ENCODE assay signal across 26 cellular contexts in the genomic region with DNA sequence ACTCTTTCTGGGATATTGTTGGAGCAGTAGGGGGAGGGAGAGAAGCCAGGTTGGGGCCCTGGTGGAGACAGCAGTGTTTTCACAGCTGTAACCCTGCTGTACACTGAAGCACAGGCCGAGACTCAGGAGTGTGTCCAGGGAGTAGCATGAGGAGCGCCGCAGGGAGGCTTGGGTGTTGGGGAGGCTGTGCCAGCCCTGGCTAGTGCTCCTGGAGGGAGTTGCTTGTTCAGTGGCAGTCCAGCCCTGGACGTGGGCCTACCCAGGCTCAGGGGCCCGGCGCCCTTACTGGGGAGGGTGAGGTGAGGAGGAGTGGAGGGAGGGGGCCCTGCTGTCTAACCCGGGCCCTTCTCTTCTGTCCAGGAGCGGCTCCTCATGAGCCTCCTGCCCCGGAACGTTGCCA. TPM values are rescaled to one million over a fixed set of nuclear protein-coding genes. Genes with fewer than 3 reads are reported as not detected.
"Had no signal": no experiment of that assay in that cellular context is flagged by ENCODE, and none has a peak within 500 bp of the region (broad histone marks: within the 10 kb centered on the region; RNA-seq: fewer than 3 reads in every experiment).

No MANE protein-coding gene starts in this region.

- H3K36me3 ChIP-seq: breast epithelium, colonic mucosa, gastroesophageal sphincter, spleen had no signal

- H3K27ac Mint-ChIP-seq: activated CD4-positive, alpha-beta memory T cell treated with anti-CD3 and anti-CD28 coated beads, Interleukin-2, amount 10 ng/mL, durations not matched to agents 7 days and 5 days; activated CD4-positive, alpha-beta T cell treated with anti-CD3 and anti-CD28 coated beads, Interleukin-2, amount 10 ng/mL, durations not matched to agents 24 days and 14 days; activated naive CD4-positive, alpha-beta T cell treated with anti-CD3 and anti-CD28 coated beads for 36 hours; activated naive CD8-positive, alpha-beta T cell treated with anti-CD3 and anti-CD28 coated beads, Interleukin-2, amount 10 ng/mL, durations not matched to agents 7 days and 5 days; endodermal cell; natural killer cell; T-helper 17 cell had no signal

- H3K9me3 ChIP-seq: colonic mucosa, testis had no signal

- DNase-seq: activated CD4-positive, alpha-beta memory T cell treated with anti-CD3 and anti-CD28 coated beads, Interleukin-2, amount 10 ng/mL, durations not matched to agents 7 days and 5 days; activated CD4-positive, alpha-beta T cell treated with anti-CD3 and anti-CD28 coated beads, Interleukin-2, amount 10 ng/mL, durations not matched to agents 24 days and 14 days; activated effector memory CD4-positive, alpha-beta T cell treated with Interleukin-2 at 50 U/mL for 16 hours; activated naive CD4-positive, alpha-beta T cell treated with anti-CD3 and anti-CD28 coated beads for 36 hours; activated naive CD8-positive, alpha-beta T cell treated with anti-CD3 and anti-CD28 coated beads, Interleukin-2, amount 10 ng/mL, durations not matched to agents 7 days and 5 days; activated T-cell treated with anti-CD3 and anti-CD28 coated beads, Interleukin-2, amount 50 U/mL, for 4 hours; amniotic stem cell; colonic mucosa; endodermal cell; hypothalamus; left cardiac atrium; mesendoderm; natural killer cell; nucleus accumbens; posterior cingulate gyrus; spleen; stimulated activated CD4-positive, alpha-beta T cell treated with anti-CD3 and anti-CD28 coated beads, Interleukin-4, amount 100 ng/mL, for 1 hour; stimulated activated naive CD4-positive, alpha-beta T cell; T-helper 17 cell; testis; trophoblast cell had no signal

- H3K4me3 Mint-ChIP-seq: activated CD4-positive, alpha-beta memory T cell treated with anti-CD3 and anti-CD28 coated beads, Interleukin-2, amount 10 ng/mL, durations not matched to agents 7 days and 5 days; activated CD4-positive, alpha-beta T cell treated with anti-CD3 and anti-CD28 coated beads, Interleukin-2, amount 10 ng/mL, durations not matched to agents 24 days and 14 days; activated naive CD4-positive, alpha-beta T cell treated with anti-CD3 and anti-CD28 coated beads for 36 hours; activated naive CD8-positive, alpha-beta T cell treated with anti-CD3 and anti-CD28 coated beads, Interleukin-2, amount 10 ng/mL, durations not matched to agents 7 days and 5 days; activated T-cell treated with anti-CD3 and anti-CD28 coated beads, Interleukin-2, amount 50 U/mL, for 4 hours; endodermal cell; natural killer cell; T-helper 17 cell had no signal

- H3K27me3 ChIP-seq: breast epithelium, colonic mucosa, gastroesophageal sphincter, testis had no signal

- H3K27me3 Mint-ChIP-seq: activated CD4-positive, alpha-beta memory T cell treated with anti-CD3 and anti-CD28 coated beads, Interleukin-2, amount 10 ng/mL, durations not matched to agents 7 days and 5 days had no signal

- H3K4me3 ChIP-seq: breast epithelium, colonic mucosa, gastroesophageal sphincter, spleen, testis had no signal

- H3K36me3 Mint-ChIP-seq: activated naive CD8-positive, alpha-beta T cell treated with anti-CD3 and anti-CD28 coated beads, Interleukin-2, amount 10 ng/mL, durations not matched to agents 7 days and 5 days had no signal

- H3K27ac ChIP-seq: breast epithelium, colonic mucosa, epithelial cell of prostate, gastroesophageal sphincter, spleen, testis, VCaP had no signal

- H3K4me1 ChIP-seq: breast epithelium, colonic mucosa, gastroesophageal sphincter, spleen, testis had no signal

- ATAC-seq: activated CD4-positive, CD25-positive, alpha-beta regulatory T cell treated with anti-CD3 and anti-CD28 coated beads, Interleukin-2, amount 50 U/mL, for 24 hours; activated T-cell treated with anti-CD3 and anti-CD28 coated beads, Interleukin-2, amount 50 U/mL, for 4 hours; gastroesophageal sphincter; left cardiac atrium; natural killer cell; T-helper 17 cell had no signal

- H3K4me1 Mint-ChIP-seq: activated CD4-positive, alpha-beta memory T cell treated with anti-CD3 and anti-CD28 coated beads, Interleukin-2, amount 10 ng/mL, durations not matched to agents 7 days and 5 days; activated CD4-positive, alpha-beta T cell treated with anti-CD3 and anti-CD28 coated beads, Interleukin-2, amount 10 ng/mL, durations not matched to agents 24 days and 14 days; activated naive CD8-positive, alpha-beta T cell treated with anti-CD3 and anti-CD28 coated beads, Interleukin-2, amount 10 ng/mL, durations not matched to agents 7 days and 5 days; endodermal cell; natural killer cell; T-helper 17 cell had no signal

RNA-seq across cellular contexts. Expression of gene ADCY1, which starts 35.9 kb away (rescaled TPM):
- total RNA-seq: T-helper 17 cell had no signal
